Comparison of ENCODE assay signal across 1 cellular context in the genomic region with DNA sequence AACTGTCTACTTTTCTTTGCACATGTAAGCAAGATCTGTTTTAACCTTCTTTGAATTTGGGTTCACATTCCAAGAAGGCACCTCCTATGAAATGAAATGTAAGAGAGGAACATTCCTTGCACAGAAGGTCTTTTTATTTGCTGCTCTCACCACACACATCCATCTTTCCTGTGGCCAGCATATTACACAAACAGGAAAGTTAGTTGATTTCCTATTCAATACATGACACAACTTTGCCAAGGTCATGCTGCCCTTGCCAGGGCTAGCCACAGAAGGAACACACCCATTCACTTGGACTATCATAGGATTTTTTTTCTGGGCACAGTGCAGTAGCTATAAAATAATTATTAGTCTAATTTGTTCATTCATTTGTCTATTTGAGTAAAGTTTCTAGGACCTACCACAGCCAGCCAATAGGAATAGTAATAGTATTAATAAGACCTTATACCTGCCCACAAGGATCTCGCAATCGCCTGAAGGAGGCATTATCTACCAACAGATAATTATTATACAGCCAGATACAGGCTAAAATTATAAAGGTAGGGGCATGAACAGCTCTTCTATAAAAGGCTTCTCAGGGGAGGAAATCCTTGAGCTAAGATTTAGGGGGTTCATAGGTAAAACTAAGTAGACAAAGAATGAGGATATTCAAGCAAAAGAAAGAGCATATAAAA.
TF ChIP-seq lines count a peak whose summit lies in the region.

No MANE protein-coding gene starts in this region.

TF ChIP-seq in GM23338, 12 proteins besides CTCF, POLR2A, EP300 and RAD21 (continued from another document):
- TF ChIP-seq, protein P1, sequence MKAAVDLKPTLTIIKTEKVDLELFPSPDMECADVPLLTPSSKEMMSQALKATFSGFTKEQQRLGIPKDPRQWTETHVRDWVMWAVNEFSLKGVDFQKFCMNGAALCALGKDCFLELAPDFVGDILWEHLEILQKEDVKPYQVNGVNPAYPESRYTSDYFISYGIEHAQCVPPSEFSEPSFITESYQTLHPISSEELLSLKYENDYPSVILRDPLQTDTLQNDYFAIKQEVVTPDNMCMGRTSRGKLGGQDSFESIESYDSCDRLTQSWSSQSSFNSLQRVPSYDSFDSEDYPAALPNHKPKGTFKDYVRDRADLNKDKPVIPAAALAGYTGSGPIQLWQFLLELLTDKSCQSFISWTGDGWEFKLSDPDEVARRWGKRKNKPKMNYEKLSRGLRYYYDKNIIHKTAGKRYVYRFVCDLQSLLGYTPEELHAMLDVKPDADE (IDR thresholded peaks at IDR 0.05), result no peak
- TF ChIP-seq, protein P2, sequence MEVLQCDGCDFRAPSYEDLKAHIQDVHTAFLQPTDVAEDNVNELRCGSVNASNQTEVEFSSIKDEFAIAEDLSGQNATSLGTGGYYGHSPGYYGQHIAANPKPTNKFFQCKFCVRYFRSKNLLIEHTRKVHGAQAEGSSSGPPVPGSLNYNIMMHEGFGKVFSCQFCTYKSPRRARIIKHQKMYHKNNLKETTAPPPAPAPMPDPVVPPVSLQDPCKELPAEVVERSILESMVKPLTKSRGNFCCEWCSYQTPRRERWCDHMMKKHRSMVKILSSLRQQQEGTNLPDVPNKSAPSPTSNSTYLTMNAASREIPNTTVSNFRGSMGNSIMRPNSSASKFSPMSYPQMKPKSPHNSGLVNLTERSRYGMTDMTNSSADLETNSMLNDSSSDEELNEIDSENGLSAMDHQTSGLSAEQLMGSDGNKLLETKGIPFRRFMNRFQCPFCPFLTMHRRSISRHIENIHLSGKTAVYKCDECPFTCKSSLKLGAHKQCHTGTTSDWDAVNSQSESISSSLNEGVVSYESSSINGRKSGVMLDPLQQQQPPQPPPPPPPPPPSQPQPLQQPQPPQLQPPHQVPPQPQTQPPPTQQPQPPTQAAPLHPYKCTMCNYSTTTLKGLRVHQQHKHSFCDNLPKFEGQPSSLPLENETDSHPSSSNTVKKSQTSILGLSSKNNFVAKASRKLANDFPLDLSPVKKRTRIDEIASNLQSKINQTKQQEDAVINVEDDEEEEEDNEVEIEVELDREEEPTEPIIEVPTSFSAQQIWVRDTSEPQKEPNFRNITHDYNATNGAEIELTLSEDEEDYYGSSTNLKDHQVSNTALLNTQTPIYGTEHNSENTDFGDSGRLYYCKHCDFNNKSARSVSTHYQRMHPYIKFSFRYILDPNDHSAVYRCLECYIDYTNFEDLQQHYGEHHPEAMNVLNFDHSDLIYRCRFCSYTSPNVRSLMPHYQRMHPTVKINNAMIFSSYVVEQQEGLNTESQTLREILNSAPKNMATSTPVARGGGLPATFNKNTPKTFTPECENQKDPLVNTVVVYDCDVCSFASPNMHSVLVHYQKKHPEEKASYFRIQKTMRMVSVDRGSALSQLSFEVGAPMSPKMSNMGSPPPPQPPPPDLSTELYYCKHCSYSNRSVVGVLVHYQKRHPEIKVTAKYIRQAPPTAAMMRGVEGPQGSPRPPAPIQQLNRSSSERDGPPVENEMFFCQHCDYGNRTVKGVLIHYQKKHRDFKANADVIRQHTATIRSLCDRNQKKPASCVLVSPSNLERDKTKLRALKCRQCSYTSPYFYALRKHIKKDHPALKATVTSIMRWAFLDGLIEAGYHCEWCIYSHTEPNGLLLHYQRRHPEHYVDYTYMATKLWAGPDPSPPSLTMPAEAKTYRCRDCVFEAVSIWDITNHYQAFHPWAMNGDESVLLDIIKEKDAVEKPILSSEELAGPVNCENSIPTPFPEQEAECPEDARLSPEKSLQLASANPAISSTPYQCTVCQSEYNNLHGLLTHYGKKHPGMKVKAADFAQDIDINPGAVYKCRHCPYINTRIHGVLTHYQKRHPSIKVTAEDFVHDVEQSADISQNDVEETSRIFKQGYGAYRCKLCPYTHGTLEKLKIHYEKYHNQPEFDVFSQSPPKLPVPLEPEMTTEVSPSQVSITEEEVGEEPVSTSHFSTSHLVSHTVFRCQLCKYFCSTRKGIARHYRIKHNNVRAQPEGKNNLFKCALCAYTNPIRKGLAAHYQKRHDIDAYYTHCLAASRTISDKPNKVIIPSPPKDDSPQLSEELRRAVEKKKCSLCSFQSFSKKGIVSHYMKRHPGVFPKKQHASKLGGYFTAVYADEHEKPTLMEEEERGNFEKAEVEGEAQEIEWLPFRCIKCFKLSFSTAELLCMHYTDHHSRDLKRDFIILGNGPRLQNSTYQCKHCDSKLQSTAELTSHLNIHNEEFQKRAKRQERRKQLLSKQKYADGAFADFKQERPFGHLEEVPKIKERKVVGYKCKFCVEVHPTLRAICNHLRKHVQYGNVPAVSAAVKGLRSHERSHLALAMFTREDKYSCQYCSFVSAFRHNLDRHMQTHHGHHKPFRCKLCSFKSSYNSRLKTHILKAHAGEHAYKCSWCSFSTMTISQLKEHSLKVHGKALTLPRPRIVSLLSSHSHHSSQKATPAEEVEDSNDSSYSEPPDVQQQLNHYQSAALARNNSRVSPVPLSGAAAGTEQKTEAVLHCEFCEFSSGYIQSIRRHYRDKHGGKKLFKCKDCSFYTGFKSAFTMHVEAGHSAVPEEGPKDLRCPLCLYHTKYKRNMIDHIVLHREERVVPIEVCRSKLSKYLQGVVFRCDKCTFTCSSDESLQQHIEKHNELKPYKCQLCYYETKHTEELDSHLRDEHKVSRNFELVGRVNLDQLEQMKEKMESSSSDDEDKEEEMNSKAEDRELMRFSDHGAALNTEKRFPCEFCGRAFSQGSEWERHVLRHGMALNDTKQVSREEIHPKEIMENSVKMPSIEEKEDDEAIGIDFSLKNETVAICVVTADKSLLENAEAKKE (CRISPR knock-in tag; IDR thresholded peaks at IDR 0.05), result no peak
